8 cellular contexts compared by ENCODE assay signal in genomic region chr16:1863681-1864460, GRCh38. TPM values are rescaled to one million over a fixed set of nuclear protein-coding genes. Genes with fewer than 3 reads are reported as not detected.
DNase-seq lines count a peak whose midpoint lies in the region; ATAC-seq, FAIRE-seq and TF ChIP-seq lines count a peak whose summit lies in the region.

No MANE protein-coding gene starts in this region.

- DNase-seq in HCEC 1CT (peak; percentile 13), WERI-Rb-1 (no peak), kidney (no peak), vagina (ENCODE audit: extremely low spot score in 2 of 2) (no peak), NCI-H510A (lab: John Stamatoyannopoulos, UW) (no peak)

- no peak overlapping the region for H3K4me3 ChIP-seq in WERI-Rb-1 (ENCODE audit: low read depth, low read length)
- H3K4me3 ChIP-seq in kidney (ENCODE audit: low read length in 2 of 2) = no peak overlapping the region
- H3K4me3 ChIP-seq in vagina = no peak overlapping the region

- H3K27ac ChIP-seq in C4-2B = no peak overlapping the region
- no peak overlapping the region for H3K27ac ChIP-seq in WERI-Rb-1
- no peak overlapping the region for H3K27ac ChIP-seq in kidney (ENCODE audit: low read depth in 2 of 2, low read length in 2 of 2)
- H3K27ac ChIP-seq in vagina = no peak overlapping the region

- H3K36me3 ChIP-seq in WERI-Rb-1 (no peaks in the 10 kb centered on the region), kidney (ENCODE audit: control insufficient read depth in 1 of 2, insufficient read depth in 2 of 2, low read length in 2 of 2) (no peaks in the 10 kb centered on the region), vagina (no peaks in the 10 kb centered on the region)

- H3K9me3 ChIP-seq in WERI-Rb-1 (ENCODE audit: severe bottlenecking) (no peaks in the 10 kb centered on the region), kidney (ENCODE audit: control insufficient read depth in 1 of 2, low read length in 2 of 2) (no peaks in the 10 kb centered on the region), vagina (no peaks in the 10 kb centered on the region)

- FAIRE-seq in kidney (lab: Jason Lieb, UNC) = no peak

- ATAC-seq in HG03025 (IDR thresholded peaks at IDR 0.05; ENCODE audit: low FRiP score, unreplicated experiment) = no peak
- no peak for ATAC-seq in GM21526 (IDR thresholded peaks at IDR 0.05; ENCODE audit: low FRiP score, unreplicated experiment)

- intact Hi-C loops in kidney (cut with DNase I) = no loop called here
- intact Hi-C loops in vagina (cut with DNase I) = loop anchor here (2.0 kb wide), 1 partner anchor 63 kb away; no protein-coding TSS in a partner anchor

- peak; percentile 83 for TF ChIP-seq CTCF in C4-2B (conservative IDR thresholded peaks at IDR 0.05)
- peak; percentile 9; the same call in 1 of the 2 replicates for TF ChIP-seq CTCF in WERI-Rb-1 (IDR thresholded peaks at IDR 0.05; ENCODE audit: low read depth, low read length)
- TF ChIP-seq CTCF in kidney (IDR thresholded peaks at IDR 0.05; ENCODE audit: borderline replicate concordance, extremely low read depth, insufficient read depth) = peak; percentile 37
- TF ChIP-seq CTCF in vagina (IDR thresholded peaks at IDR 0.05) = peak; percentile 13 to 59 (median 51)

- H3K4me1 ChIP-seq in kidney (ENCODE audit: control insufficient read depth in 1 of 2, insufficient read depth in 1 of 2, low read depth in 1 of 2, low read length in 2 of 2) (no peaks in the 10 kb centered on the region), vagina (peaks cover 4% of the 10 kb centered on the region)

- H3K27me3 ChIP-seq in WERI-Rb-1 (ENCODE audit: insufficient read depth, low read depth, severe bottlenecking) (no peaks in the 10 kb centered on the region), vagina (no peaks in the 10 kb centered on the region)

- TF ChIP-seq POLR2A in vagina (IDR thresholded peaks at IDR 0.05) = no peak

- H3K9ac ChIP-seq in kidney (ENCODE audit: low read length in 2 of 2) = no peak overlapping the region

RNA-seq across cellular contexts. Expression of gene MEIOB, which starts 8.1 kb away (rescaled TPM):
- total RNA-seq in kidney (0.16 TPM), vagina (not detected)
- polyA plus RNA-seq in kidney (ENCODE audit: insufficient read depth, low read depth, low replicate concordance) = 1.4 TPM

RNA-seq across cellular contexts. Expression of gene FAHD1, which starts 36.9 kb away (rescaled TPM):
- total RNA-seq in kidney = 36.4 TPM
- polyA plus RNA-seq in kidney (ENCODE audit: insufficient read depth, low read depth, low replicate concordance) = 108 TPM
- 53.5 TPM for total RNA-seq in vagina

RNA-seq across cellular contexts. Expression of gene HAGH, which starts 37.2 kb away (rescaled TPM):
- 48.1 TPM for total RNA-seq in kidney
- polyA plus RNA-seq in kidney (ENCODE audit: insufficient read depth, low read depth, low replicate concordance) = 258 TPM
- total RNA-seq in vagina = 71.5 TPM

RNA-seq across cellular contexts. Expression of gene HS3ST6, which starts 54.3 kb away (rescaled TPM):
- 0.19 TPM for total RNA-seq in kidney
- 0.73 TPM for polyA plus RNA-seq in kidney (ENCODE audit: insufficient read depth, low read depth, low replicate concordance)
- 4.4 TPM for total RNA-seq in vagina

Comparison
In these comparisons a context has a peak if more than half of its experiments do, and no peak if none do; other contexts are left out.
1. CTCF ChIP-seq: peak in every context shown above with its lines; median percentile 83 in C4-2B; 51 in vagina; 37 in kidney; 9 in WERI-Rb-1.